8 cellular contexts compared by ENCODE assay signal in genomic region chr4:41990383-41991111, GRCh38. TPM values are rescaled to one million over a fixed set of nuclear protein-coding genes. Genes with fewer than 3 reads are reported as not detected.
DNase-seq lines count a peak whose midpoint lies in the region; ATAC-seq, FAIRE-seq and TF ChIP-seq lines count a peak whose summit lies in the region.

Gene SLC30A9, plus strand, starts transcription at chr4:41990530. Its CDS starts 122 bp downstream, at chr4:41990652.

- no peaks in the 10 kb centered on the region for H3K9me3 Mint-ChIP-seq in T-helper 2 cell treated with Interferon-gamma antibody and Interleukin-4, amounts not matched to agents 5 μg/mL and 100 μg/mL, for 36 hours
- no peaks in the 10 kb centered on the region for H3K9me3 Mint-ChIP-seq in astrocyte (ENCODE audit: unreplicated experiment)

- H4K20me1 ChIP-seq in astrocyte (ENCODE audit: insufficient read depth, low read length): peaks cover 19% of the 10 kb centered on the region

- peaks cover 31% of the 10 kb centered on the region for H3K4me1 Mint-ChIP-seq in T-helper 2 cell treated with Interferon-gamma antibody and Interleukin-4, amounts not matched to agents 5 μg/mL and 100 μg/mL, for 36 hours (ENCODE audit: low read depth)
- peaks cover 17% of the 10 kb centered on the region for H3K4me1 Mint-ChIP-seq in astrocyte (ENCODE audit: low read depth, unreplicated experiment)

- H2AFZ ChIP-seq in astrocyte (ENCODE audit: low read depth, low read length): peak within 1 kb of the TSS; percentile 92

- H3K9ac ChIP-seq in astrocyte (ENCODE audit: low read length): peak within 1 kb of the TSS; percentile 91
- H3K9ac ChIP-seq in rectal smooth muscle tissue (ENCODE audit: low read length): peak within 1 kb of the TSS; percentile 70

- peak within 1 kb of the TSS; percentile 99 for H3K4me3 Mint-ChIP-seq in T-helper 2 cell treated with Interferon-gamma antibody and Interleukin-4, amounts not matched to agents 5 μg/mL and 100 μg/mL, for 36 hours
- peak within 1 kb of the TSS; percentile 99 for H3K4me3 Mint-ChIP-seq in astrocyte (ENCODE audit: unreplicated experiment)

- peak within 1 kb of the TSS; percentile 87 for H3K4me3 ChIP-seq in astrocyte (ENCODE audit: insufficient read depth, low read depth, low read length)
- peak within 1 kb of the TSS; percentile 86 for H3K4me3 ChIP-seq in rectal smooth muscle tissue (ENCODE audit: low read length)
- H3K4me3 ChIP-seq in aorta (ENCODE audit: low read length in 2 of 2): peak within 1 kb of the TSS; percentile 60 to 81

- TF ChIP-seq CTCF in astrocyte (IDR thresholded peaks at IDR 0.05; ENCODE audit: insufficient read depth, low read depth, low read length): no peak

- 0% methylated on average over 53 to 63 of the region's 63 CpGs for WGBS in aorta, 2 donors

- peaks cover 7% of the 10 kb centered on the region for H3K36me3 Mint-ChIP-seq in T-helper 2 cell treated with Interferon-gamma antibody and Interleukin-4, amounts not matched to agents 5 μg/mL and 100 μg/mL, for 36 hours (ENCODE audit: low read depth)
- H3K36me3 Mint-ChIP-seq in astrocyte (ENCODE audit: low read depth, unreplicated experiment): no peaks in the 10 kb centered on the region

- H3K27ac Mint-ChIP-seq in T-helper 2 cell treated with Interferon-gamma antibody and Interleukin-4, amounts not matched to agents 5 μg/mL and 100 μg/mL, for 36 hours: peak within 1 kb of the TSS; percentile 91
- peak within 1 kb of the TSS; percentile 97 for H3K27ac Mint-ChIP-seq in astrocyte (ENCODE audit: unreplicated experiment)

- intact Hi-C loops in aorta (cut with DNase I): loop anchor here in 1 of 2 donors (2.0 kb wide), 1 partner anchor 56 kb away; the partner anchor contains the start of gene TMEM33

- H3K27ac ChIP-seq in astrocyte (ENCODE audit: low read depth, low read length) (peak within 1 kb of the TSS; percentile 85), rectal smooth muscle tissue (ENCODE audit: low read depth, low read length) (peak within 1 kb of the TSS; percentile 83), aorta (ENCODE audit: low read depth in 1 of 2, low read length in 2 of 2) (peak within 1 kb of the TSS in 1 of 2 donors; percentile 14)

- H3K9me3 ChIP-seq in astrocyte (ENCODE audit: insufficient read depth, low read depth, low read length) (no peaks in the 10 kb centered on the region), aorta (ENCODE audit: control insufficient read depth, low read length) (no peaks in the 10 kb centered on the region)

- FAIRE-seq in astrocyte (lab: Jason Lieb, UNC): peak; percentile 88

- ATAC-seq in GM18505 (IDR thresholded peaks at IDR 0.05; ENCODE audit: unreplicated experiment): peak; percentile 98
- ATAC-seq in HG02973 (IDR thresholded peaks at IDR 0.05; ENCODE audit: unreplicated experiment): peak; percentile 99
- ATAC-seq in aorta (ENCODE audit: low FRiP score): peak; percentile 99

- H3K36me3 ChIP-seq in astrocyte (ENCODE audit: insufficient read depth, low read length) (no peaks in the 10 kb centered on the region), rectal smooth muscle tissue (ENCODE audit: control insufficient read depth, insufficient read depth, low read length) (no peaks in the 10 kb centered on the region), aorta (ENCODE audit: control insufficient read depth in 1 of 2, insufficient read depth in 2 of 2, low read length in 1 of 2) (no peaks in the 10 kb centered on the region)

- DNase-seq in NCI-H1930 (lab: John Stamatoyannopoulos, UW) (peak; percentile 78 to 86), astrocyte (ENCODE audit: low read depth) (peak; percentile 93), hepatic stellate cell (ENCODE audit: low spot score) (peak; percentile 95), aorta (peak; percentile 96 to 97)
- peak; percentile 91 for DNase-seq in T-helper 2 cell treated with Interferon-gamma antibody and Interleukin-4, amounts not matched to agents 5 μg/mL and 100 μg/mL, for 36 hours (ENCODE audit: low spot score)

- H3K4me1 ChIP-seq in astrocyte (ENCODE audit: insufficient read depth, low read length) (peaks cover 17% of the 10 kb centered on the region), rectal smooth muscle tissue (ENCODE audit: control insufficient read depth, insufficient read depth, low read length) (peaks cover 5% of the 10 kb centered on the region), aorta (ENCODE audit: control insufficient read depth in 1 of 2, insufficient read depth in 2 of 2, low read length in 2 of 2) (peaks cover 3 to 4% of the 10 kb centered on the region in 2 donors)

- H3K27me3 ChIP-seq in astrocyte (ENCODE audit: insufficient read depth, low read length) (no peaks in the 10 kb centered on the region), rectal smooth muscle tissue (ENCODE audit: control insufficient read depth, insufficient read depth, low read length) (no peaks in the 10 kb centered on the region), aorta (ENCODE audit: control insufficient read depth in 1 of 2, insufficient read depth in 2 of 2, low read length in 1 of 2) (no peaks in the 10 kb centered on the region)

- TF ChIP-seq POLR2A in GM18505 (IDR thresholded peaks at IDR 0.05; ENCODE audit: borderline replicate concordance, extremely low read depth, insufficient read depth, insufficient read length): peak; percentile 96

- H3K27me3 Mint-ChIP-seq in T-helper 2 cell treated with Interferon-gamma antibody and Interleukin-4, amounts not matched to agents 5 μg/mL and 100 μg/mL, for 36 hours (ENCODE audit: low read depth): no peaks in the 10 kb centered on the region
- no peaks in the 10 kb centered on the region for H3K27me3 Mint-ChIP-seq in astrocyte (ENCODE audit: low read depth, unreplicated experiment)

- H3K4me2 ChIP-seq in astrocyte (ENCODE audit: low read length): peak within 1 kb of the TSS; percentile 96

- peaks cover 54% of the 10 kb centered on the region for H3K79me2 ChIP-seq in astrocyte (ENCODE audit: insufficient read depth, low read length)

RNA-seq across cellular contexts. Expression of gene SLC30A9, which starts in this region (rescaled TPM):
- 59.3 and 73.2 TPM in 2 replicates for total RNA-seq in astrocyte
- total RNA-seq in aorta: 10 to 100 TPM; 36.4 to 40.0 TPM
- polyA plus RNA-seq in aorta: 10 to 100 TPM; 17.0 to 19.1 TPM
